1 cellular context compared by ENCODE assay signal in the genomic region with DNA sequence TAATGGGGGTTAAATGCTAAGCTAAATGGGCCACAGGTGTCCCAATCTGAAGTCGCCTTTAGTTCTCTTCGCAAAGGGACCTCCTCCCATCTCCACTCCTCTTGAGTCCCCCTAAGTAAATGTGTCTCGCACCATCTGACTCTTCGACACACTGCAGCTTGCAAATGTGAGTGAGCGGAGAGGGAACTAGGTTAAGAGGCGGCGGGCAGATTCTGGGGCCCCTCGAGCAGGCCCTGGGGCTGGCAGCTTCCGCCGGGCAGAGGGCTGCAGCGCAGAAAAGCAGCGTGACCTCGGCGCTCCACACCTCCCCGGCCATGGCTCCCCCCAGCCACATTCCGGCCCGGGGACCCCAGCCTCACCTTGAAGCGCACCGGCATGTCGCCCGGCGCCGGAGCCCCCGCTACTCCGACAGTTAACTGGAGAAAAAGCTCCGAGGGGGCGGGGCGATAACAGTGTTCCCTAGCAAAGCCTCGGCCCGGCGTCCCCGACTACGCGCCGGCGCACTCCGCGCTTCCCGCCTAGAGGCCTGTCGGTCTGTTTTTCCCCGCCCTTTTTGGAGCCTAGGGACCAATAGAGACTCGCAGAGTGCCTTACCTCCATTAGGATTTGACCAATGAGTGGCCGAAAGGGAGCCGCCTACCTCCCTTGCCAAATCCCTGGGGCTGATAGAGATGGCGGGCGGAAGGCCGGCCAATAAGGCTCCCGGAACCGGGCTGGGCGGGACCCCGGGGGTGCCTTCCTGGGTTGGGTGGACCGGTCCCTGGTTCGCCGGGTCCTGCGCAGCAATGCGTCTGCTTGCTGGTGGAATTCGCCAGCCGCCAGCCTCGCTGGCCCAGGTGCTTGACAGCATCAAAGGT.
A peak's percentile ranks its signal among the peaks of the same experiment; 100 is the strongest.
TF ChIP-seq lines count a peak whose summit lies in the region.

Gene MDM1, minus strand, starts transcription at position 494 of the 857 bp plus-strand sequence. Its CDS starts 117 bp downstream, at position 377.

TF ChIP-seq in HEK293, 187 proteins besides CTCF, POLR2A, EP300 and RAD21 (continued from another document and continues in another):
- no peak for TF ChIP-seq BCL6B (tag by site-specific recombination; IDR thresholded peaks at IDR 0.05)
- TF ChIP-seq ZNF274 (IDR thresholded peaks at IDR 0.05; ENCODE audit: low read length): no peak
- TF ChIP-seq ZNF274 (tag by site-specific recombination; IDR thresholded peaks at IDR 0.05; ENCODE audit: borderline replicate concordance): no peak
- no peak for TF ChIP-seq ZNF366 (tag by site-specific recombination; conservative IDR thresholded peaks at IDR 0.05)
- TF ChIP-seq ZNF24 (tag by site-specific recombination; IDR thresholded peaks at IDR 0.05): no peak
- no peak for TF ChIP-seq SETDB1 (IDR thresholded peaks at IDR 0.05; ENCODE audit: insufficient read length, low read length)
- TF ChIP-seq, protein P1, sequence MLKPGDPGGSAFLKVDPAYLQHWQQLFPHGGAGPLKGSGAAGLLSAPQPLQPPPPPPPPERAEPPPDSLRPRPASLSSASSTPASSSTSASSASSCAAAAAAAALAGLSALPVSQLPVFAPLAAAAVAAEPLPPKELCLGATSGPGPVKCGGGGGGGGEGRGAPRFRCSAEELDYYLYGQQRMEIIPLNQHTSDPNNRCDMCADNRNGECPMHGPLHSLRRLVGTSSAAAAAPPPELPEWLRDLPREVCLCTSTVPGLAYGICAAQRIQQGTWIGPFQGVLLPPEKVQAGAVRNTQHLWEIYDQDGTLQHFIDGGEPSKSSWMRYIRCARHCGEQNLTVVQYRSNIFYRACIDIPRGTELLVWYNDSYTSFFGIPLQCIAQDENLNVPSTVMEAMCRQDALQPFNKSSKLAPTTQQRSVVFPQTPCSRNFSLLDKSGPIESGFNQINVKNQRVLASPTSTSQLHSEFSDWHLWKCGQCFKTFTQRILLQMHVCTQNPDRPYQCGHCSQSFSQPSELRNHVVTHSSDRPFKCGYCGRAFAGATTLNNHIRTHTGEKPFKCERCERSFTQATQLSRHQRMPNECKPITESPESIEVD (tag by site-specific recombination; IDR thresholded peaks at IDR 0.05): no peak
- no peak for TF ChIP-seq ZSCAN5A (tag by site-specific recombination; IDR thresholded peaks at IDR 0.05)
- peak; percentile 46 for TF ChIP-seq ZBTB8A (tag by site-specific recombination; IDR thresholded peaks at IDR 0.05)
- peak; percentile 80 for TF ChIP-seq KLF9 (tag by site-specific recombination; IDR thresholded peaks at IDR 0.05; ENCODE audit: low read depth)
- TF ChIP-seq SP2 (tag by site-specific recombination; IDR thresholded peaks at IDR 0.05): peak; percentile 99
- no peak for TF ChIP-seq ZBTB7A (tag by site-specific recombination; IDR thresholded peaks at IDR 0.05; ENCODE audit: low read depth)
- no peak for TF ChIP-seq TCF7L2 (IDR thresholded peaks at IDR 0.05; ENCODE audit: borderline replicate concordance, low read depth, low read length)
- peak; percentile 26; the same call in 1 of the 2 replicates for TF ChIP-seq ZNF660 (tag by site-specific recombination; IDR thresholded peaks at IDR 0.05)
- 0 out of 2 replicates have a peak, but pooled peaks have one; percentile 39 for TF ChIP-seq KLF1 (tag by site-specific recombination; IDR thresholded peaks at IDR 0.05)
- TF ChIP-seq ZNF704 (tag by site-specific recombination; IDR thresholded peaks at IDR 0.05): no peak
- TF ChIP-seq KLF7 (tag by site-specific recombination; IDR thresholded peaks at IDR 0.05; ENCODE audit: borderline replicate concordance): no peak
- peak; percentile 54; the same call in 1 of the 2 replicates for TF ChIP-seq ZXDB (tag by site-specific recombination; IDR thresholded peaks at IDR 0.05)
- peak; percentile 52 for TF ChIP-seq ZNF501 (tag by site-specific recombination; IDR thresholded peaks at IDR 0.05)
- no peak for TF ChIP-seq ZBTB21 (tag by site-specific recombination; IDR thresholded peaks at IDR 0.05)
- TF ChIP-seq PRDM2 (tag by site-specific recombination; IDR thresholded peaks at IDR 0.05; ENCODE audit: borderline replicate concordance): no peak
- peak; percentile 98 for TF ChIP-seq ZNF335 (tag by site-specific recombination; conservative IDR thresholded peaks at IDR 0.05)
- no peak for TF ChIP-seq GFI1B (tag by site-specific recombination; IDR thresholded peaks at IDR 0.05)
- no peak for TF ChIP-seq MEIS1 (CRISPR knock-in tag; IDR thresholded peaks at IDR 0.05; ENCODE audit: borderline replicate concordance)
- TF ChIP-seq ZBTB20 (tag by site-specific recombination; IDR thresholded peaks at IDR 0.05): peak; percentile 99
- TF ChIP-seq YY1 (tag by site-specific recombination; IDR thresholded peaks at IDR 0.05): 0 out of 2 replicates have a peak, but pooled peaks have one; percentile 36
- TF ChIP-seq ZBTB26 (tag by site-specific recombination; optimal IDR thresholded peaks at IDR 0.05): peak; percentile 29
- no peak for TF ChIP-seq ZNF350 (tag by site-specific recombination; IDR thresholded peaks at IDR 0.05)
- 0 out of 2 replicates have a peak, but pooled peaks have one; percentile 43 for TF ChIP-seq INSM2 (tag by site-specific recombination; IDR thresholded peaks at IDR 0.05)
- peak; percentile 86 for TF ChIP-seq SP3 (tag by site-specific recombination; IDR thresholded peaks at IDR 0.05)
- TF ChIP-seq, protein P2, sequence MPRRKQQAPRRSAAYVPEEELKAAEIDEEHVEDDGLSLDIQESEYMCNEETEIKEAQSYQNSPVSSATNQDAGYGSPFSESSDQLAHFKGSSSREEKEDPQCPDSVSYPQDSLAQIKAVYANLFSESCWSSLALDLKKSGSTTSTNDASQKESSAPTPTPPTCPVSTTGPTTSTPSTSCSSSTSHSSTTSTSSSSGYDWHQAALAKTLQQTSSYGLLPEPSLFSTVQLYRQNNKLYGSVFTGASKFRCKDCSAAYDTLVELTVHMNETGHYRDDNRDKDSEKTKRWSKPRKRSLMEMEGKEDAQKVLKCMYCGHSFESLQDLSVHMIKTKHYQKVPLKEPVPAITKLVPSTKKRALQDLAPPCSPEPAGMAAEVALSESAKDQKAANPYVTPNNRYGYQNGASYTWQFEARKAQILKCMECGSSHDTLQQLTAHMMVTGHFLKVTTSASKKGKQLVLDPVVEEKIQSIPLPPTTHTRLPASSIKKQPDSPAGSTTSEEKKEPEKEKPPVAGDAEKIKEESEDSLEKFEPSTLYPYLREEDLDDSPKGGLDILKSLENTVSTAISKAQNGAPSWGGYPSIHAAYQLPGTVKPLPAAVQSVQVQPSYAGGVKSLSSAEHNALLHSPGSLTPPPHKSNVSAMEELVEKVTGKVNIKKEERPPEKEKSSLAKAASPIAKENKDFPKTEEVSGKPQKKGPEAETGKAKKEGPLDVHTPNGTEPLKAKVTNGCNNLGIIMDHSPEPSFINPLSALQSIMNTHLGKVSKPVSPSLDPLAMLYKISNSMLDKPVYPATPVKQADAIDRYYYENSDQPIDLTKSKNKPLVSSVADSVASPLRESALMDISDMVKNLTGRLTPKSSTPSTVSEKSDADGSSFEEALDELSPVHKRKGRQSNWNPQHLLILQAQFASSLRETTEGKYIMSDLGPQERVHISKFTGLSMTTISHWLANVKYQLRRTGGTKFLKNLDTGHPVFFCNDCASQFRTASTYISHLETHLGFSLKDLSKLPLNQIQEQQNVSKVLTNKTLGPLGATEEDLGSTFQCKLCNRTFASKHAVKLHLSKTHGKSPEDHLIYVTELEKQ (tag by site-specific recombination; IDR thresholded peaks at IDR 0.05; ENCODE audit: borderline replicate concordance): 0 out of 2 replicates have a peak, but pooled peaks have one; percentile 12
- TF ChIP-seq ZNF223 (tag by site-specific recombination; IDR thresholded peaks at IDR 0.05): no peak
- TF ChIP-seq ZNF777 (tag by site-specific recombination; IDR thresholded peaks at IDR 0.05; ENCODE audit: borderline replicate concordance): no peak; the same call in 1 of the 2 replicates
- peak; percentile 88 for TF ChIP-seq KLF10 (tag by site-specific recombination; IDR thresholded peaks at IDR 0.05)
- TF ChIP-seq ZNF239 (tag by site-specific recombination; IDR thresholded peaks at IDR 0.05): no peak
- TF ChIP-seq REPIN1 (tag by site-specific recombination; IDR thresholded peaks at IDR 0.05; ENCODE audit: low read depth): 0 out of 2 replicates have a peak, but pooled peaks have one; percentile 70
- TF ChIP-seq SCRT2 (tag by site-specific recombination; IDR thresholded peaks at IDR 0.05): peak; percentile 96
- peak; percentile 90 for TF ChIP-seq SCRT1 (tag by site-specific recombination; IDR thresholded peaks at IDR 0.05; ENCODE audit: borderline replicate concordance)
- TF ChIP-seq ZBTB17 (tag by site-specific recombination; IDR thresholded peaks at IDR 0.05): peak; percentile 80
